ENCODE assay signal across 8 cellular contexts in genomic region chr13:38348890-38349289, GRCh38. TPM values are rescaled to one million over a fixed set of nuclear protein-coding genes. Genes with fewer than 3 reads are reported as not detected.
DNase-seq lines count a peak whose midpoint lies in the region; ATAC-seq, FAIRE-seq and TF ChIP-seq lines count a peak whose summit lies in the region.

No MANE protein-coding gene starts in this region.

- H3K9me3 Mint-ChIP-seq in IgD-negative memory B cell = no peaks in the 10 kb centered on the region

- no peaks in the 10 kb centered on the region for H3K9me3 ChIP-seq in pancreas

- DNase-seq in ELR (ENCODE audit: low read depth) (peak; percentile 64), foreskin fibroblast (no peak), pancreas (peak in 1 of 6 donors; percentile 16), T-helper 9 cell (no peak), NCI-H524 treated with DMSO at 0.1 percent for 48 hours (lab: John Stamatoyannopoulos, UW) (no peak)
- peak; percentile 36 for DNase-seq in activated CD8-positive, alpha-beta memory T cell treated with anti-CD3 and anti-CD28 coated beads, Interleukin-2, amount 50 U/mL, for 4 hours

- H3K36me3 ChIP-seq in pancreas = no peaks in the 10 kb centered on the region

- H3K36me3 Mint-ChIP-seq in IgD-negative memory B cell = peaks cover 2% of the 10 kb centered on the region

- WGBS in pancreas, 2 donors = 0 to 1% methylated on average over 11 of the region's 11 CpGs

- peak overlapping the region; percentile 94 to 99 (median 95) for H3K27ac Mint-ChIP-seq in IgD-negative memory B cell

- FAIRE-seq in pancreas (lab: Jason Lieb, UNC) = no peak

- no peaks in the 10 kb centered on the region for H3K27me3 ChIP-seq in pancreas

- peaks cover 4 to 29% (median 23%) of the 10 kb centered on the region in 3 donors for H3K4me1 ChIP-seq in pancreas

- peaks cover 18 to 36% (median 28%) of the 10 kb centered on the region in 3 donors for H3K4me1 Mint-ChIP-seq in IgD-negative memory B cell

- H3K27ac ChIP-seq in pancreas = peak overlapping the region; percentile 83 to 95 (median 90)

- TF ChIP-seq CTCF in foreskin fibroblast (IDR thresholded peaks at IDR 0.05; ENCODE audit: low read depth, low read length) = no peak
- TF ChIP-seq CTCF in pancreas (IDR thresholded peaks at IDR 0.05) = no peak

- peak overlapping the region; percentile 98 to 100 (median 98) for H3K4me3 Mint-ChIP-seq in IgD-negative memory B cell

- H3K4me3 ChIP-seq in foreskin fibroblast (ENCODE audit: low read depth in 1 of 2, low read length in 2 of 2) (peak overlapping the region; percentile 73 to 85), pancreas (peak overlapping the region; percentile 34 to 74 (median 66))

- H3K27me3 Mint-ChIP-seq in IgD-negative memory B cell = no peaks in the 10 kb centered on the region

- peak; percentile 12 for ATAC-seq in GM21576 (IDR thresholded peaks at IDR 0.05; ENCODE audit: unreplicated experiment)
- ATAC-seq in pancreas = peak in 2 of 4 donors; percentile 17 to 28

- intact Hi-C loops in pancreas (cut with DNase I) = no loop called here

RNA-seq across cellular contexts. Expression of gene UFM1, which starts 0.8 kb away (rescaled TPM):
- polyA plus RNA-seq in IgD-negative memory B cell (54.3 TPM), pancreas (10 to 100 TPM; 23.7 to 46.2 TPM)
- total RNA-seq in pancreas = 10 to 100 TPM; 34.0 to 48.8 (median 38.5) TPM

Comparison
In these comparisons a context has a peak if more than half of its experiments do, and no peak if none do; other contexts are left out.
1. DNase-seq: peak in ELR (single experiment) and activated CD8-positive, alpha-beta memory T cell treated with anti-CD3 and anti-CD28 coated beads, Interleukin-2, amount 50 U/mL, for 4 hours (single experiment); none in foreskin fibroblast (0 of 2), T-helper 9 cell (single experiment) and NCI-H524 treated with DMSO at 0.1 percent for 48 hours (single experiment).